ENCODE assay signal across 10 cellular contexts in the genomic region with DNA sequence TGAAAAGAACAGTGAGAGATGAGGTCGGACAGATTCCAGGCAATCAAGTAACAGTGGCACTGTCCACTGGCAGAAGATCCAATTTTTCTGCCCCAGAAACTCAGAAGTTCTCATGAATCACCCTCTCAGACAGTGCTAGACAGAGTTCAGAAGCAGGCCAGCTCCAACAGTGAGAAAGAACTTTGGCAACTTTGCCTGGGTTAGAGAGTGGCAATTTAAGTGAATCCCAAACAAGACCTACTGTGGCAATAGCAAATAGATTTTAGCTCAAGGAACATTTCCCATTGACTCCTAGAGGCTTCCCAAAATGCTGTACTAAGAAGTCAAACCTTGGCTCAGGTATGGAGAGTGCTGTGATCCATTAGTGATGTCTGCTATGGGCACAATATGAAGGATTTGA. TPM values are rescaled to one million over a fixed set of nuclear protein-coding genes. Genes with fewer than 3 reads are reported as not detected.
DNase-seq lines count a peak whose midpoint lies in the region; ATAC-seq, FAIRE-seq and TF ChIP-seq lines count a peak whose summit lies in the region.
"Had no signal": no experiment of that assay in that cellular context is flagged by ENCODE, and none has a peak within 500 bp of the region (broad histone marks: within the 10 kb centered on the region; RNA-seq: fewer than 3 reads in every experiment).

No MANE protein-coding gene starts in this region.

- peak overlapping the region in 3 of 4 donors; percentile 17 to 31 (median 29) for H3K27ac ChIP-seq in sigmoid colon

- ATAC-seq in T-helper 17 cell (peak; percentile 14), GM21737 (IDR thresholded peaks at IDR 0.05; ENCODE audit: unreplicated experiment) (no peak)
- ATAC-seq: upper lobe of right lung had no signal

- FAIRE-seq in GM12891 (lab: Jason Lieb, UNC), result no peak

- H3K27me3 Mint-ChIP-seq in T-helper 17 cell, result no peaks in the 10 kb centered on the region
- peaks cover 4% of the 10 kb centered on the region for H3K27me3 Mint-ChIP-seq in endothelial cell (ENCODE audit: unreplicated experiment)

- TF ChIP-seq EP300 in sigmoid colon (IDR thresholded peaks at IDR 0.05), result no peak

- H3K9me3 Mint-ChIP-seq in endothelial cell (ENCODE audit: unreplicated experiment), result no peaks in the 10 kb centered on the region

- TF ChIP-seq POLR2A in GM12891 (IDR thresholded peaks at IDR 0.05; ENCODE audit: low read depth, low read length) (peak; percentile 60; the same call in 1 of the 2 replicates), sigmoid colon (IDR thresholded peaks at IDR 0.05) (no peak)

- H3K4me3 Mint-ChIP-seq in T-helper 17 cell (peak overlapping the region; percentile 74), endothelial cell (ENCODE audit: unreplicated experiment) (no peak overlapping the region)

- peaks cover 6% of the 10 kb centered on the region for H3K9me3 ChIP-seq in T-helper 17 cell (ENCODE audit: control insufficient read depth, low read length, poor library complexity, severe bottlenecking)
- no peaks in the 10 kb centered on the region for H3K9me3 ChIP-seq in sigmoid colon
- H3K9me3 ChIP-seq: upper lobe of right lung had no signal

- H3K27ac Mint-ChIP-seq in T-helper 17 cell (peak overlapping the region; percentile 99), endothelial cell (ENCODE audit: unreplicated experiment) (peak overlapping the region; percentile 1)

- no peaks in the 10 kb centered on the region for H3K27me3 ChIP-seq in sigmoid colon
- H3K27me3 ChIP-seq: upper lobe of right lung had no signal

- H3K36me3 Mint-ChIP-seq in T-helper 17 cell (ENCODE audit: low read depth) (peaks cover 28% of the 10 kb centered on the region), endothelial cell (ENCODE audit: low read depth, unreplicated experiment) (peaks cover 26% of the 10 kb centered on the region)

- H3K4me1 Mint-ChIP-seq in T-helper 17 cell (peaks cover 83% of the 10 kb centered on the region), endothelial cell (ENCODE audit: unreplicated experiment) (peaks cover 35% of the 10 kb centered on the region)

- TF ChIP-seq CTCF in endothelial cell (IDR thresholded peaks at IDR 0.05; ENCODE audit: unreplicated experiment) (no peak), sigmoid colon (IDR thresholded peaks at IDR 0.05) (no peak)

- H3K4me1 ChIP-seq in sigmoid colon, result peaks cover 0 to 70% (median 30%) of the 10 kb centered on the region in 4 donors

- DNase-seq in GM12891 (ENCODE audit: insufficient read length, low spot score) (no peak), T-helper 17 cell (no peak), endothelial cell (ENCODE audit: low spot score) (no peak), sigmoid colon (no peak), NCI-H146 treated with DMSO at 0.1 percent for 48 hours (lab: John Stamatoyannopoulos, UW; ENCODE audit: unreplicated experiment) (no peak), NCI-H1048 (lab: John Stamatoyannopoulos, UW) (no peak)
- DNase-seq: occipital lobe; stimulated activated CD4-positive, alpha-beta T cell treated with anti-CD3 and anti-CD28 coated beads, Interleukin-4, amount 100 ng/mL, for 4 hours; upper lobe of right lung had no signal

- 86 to 92% methylated on average over 1 of the region's 1 CpG for WGBS in sigmoid colon, 2 donors

- H3K36me3 ChIP-seq in sigmoid colon, result no peaks in the 10 kb centered on the region

- H3K4me3 ChIP-seq in sigmoid colon, result no peak overlapping the region
- H3K4me3 ChIP-seq: upper lobe of right lung had no signal

- intact Hi-C loops in sigmoid colon (cut with DNase I), result loop anchor here (2.0 kb wide), 1 partner anchor 16 kb away; no protein-coding TSS in a partner anchor

TF ChIP-seq in GM12891, 5 proteins besides CTCF, POLR2A, EP300 and RAD21:
- TF ChIP-seq PAX5 (IDR thresholded peaks at IDR 0.05; ENCODE audit: insufficient read depth, low read length, severe bottlenecking), result no peak
- no peak for TF ChIP-seq TAF1 (IDR thresholded peaks at IDR 0.05; ENCODE audit: low read depth, low read length)
- TF ChIP-seq POU2F2 (IDR thresholded peaks at IDR 0.05; ENCODE audit: low read depth, low read length), result no peak
- no peak for TF ChIP-seq SPI1 (IDR thresholded peaks at IDR 0.05; ENCODE audit: low read depth, low read length)
- no peak; the same call in 1 of the 2 replicates for TF ChIP-seq POLR2AphosphoS5 (IDR thresholded peaks at IDR 0.05; ENCODE audit: low read depth, low read length)
TF ChIP-seq in GM12891: peak in this region for 0.

RNA-seq across cellular contexts. Expression of gene CD44, which starts 12.3 kb away (rescaled TPM):
- 726 TPM for polyA plus RNA-seq in GM12891 (2012; ENCODE audit: low read depth, missing spikeins)
- total RNA-seq in T-helper 17 cell (1,000 to 10,000 TPM; 1,118 to 1,497 TPM), endothelial cell (ENCODE audit: unreplicated experiment) (155 TPM), sigmoid colon (100 to 1,000 TPM in 2 of 4 donors, 10 to 100 TPM in 2; 74.2 to 228 (median 119) TPM)
- polyA plus RNA-seq in sigmoid colon, result 100 to 1,000 TPM in 1 of 3 donors, 10 to 100 TPM in 2; 28.4 to 154 (median 37.8) TPM
